Comparison of ENCODE assay signal across 8 cellular contexts in the genomic region with DNA sequence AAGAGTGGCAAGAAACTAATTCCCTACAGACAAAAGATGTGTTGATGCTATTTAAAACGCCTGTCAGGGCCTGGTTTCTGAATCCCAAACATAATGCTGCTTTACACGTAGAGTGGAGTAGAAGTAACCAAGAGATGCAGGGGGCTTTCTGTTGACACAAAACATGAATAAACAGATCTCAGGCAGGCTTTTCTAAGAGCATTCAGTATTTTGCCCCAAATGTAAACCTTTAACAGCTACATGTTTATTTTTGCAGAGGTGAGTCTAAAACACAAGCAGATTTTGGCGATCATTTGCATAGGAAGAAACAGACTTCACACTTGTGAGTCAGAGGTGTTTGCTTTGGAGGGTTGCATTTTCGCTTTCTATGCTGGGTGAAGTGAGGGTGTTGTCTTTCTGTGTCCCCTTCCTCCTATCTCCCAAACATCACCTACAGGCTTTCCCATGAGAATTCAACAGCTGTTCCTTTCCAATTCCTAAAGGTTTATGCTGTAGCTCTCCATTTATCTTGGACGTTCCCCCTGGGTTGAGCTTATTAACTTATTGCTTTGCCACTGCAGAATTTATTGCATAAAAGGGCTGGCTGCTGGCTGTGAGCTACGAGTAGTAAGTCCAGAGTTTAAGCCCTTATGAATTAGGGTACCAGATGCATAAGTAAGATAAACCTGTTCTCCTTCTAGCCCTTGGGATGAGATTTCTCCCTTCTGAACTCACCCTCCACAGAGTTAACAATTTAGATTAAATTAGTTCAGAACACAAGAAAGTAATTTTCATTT.
DNase-seq lines count a peak whose midpoint lies in the region; ATAC-seq and TF ChIP-seq lines count a peak whose summit lies in the region.

No MANE protein-coding gene starts in this region.

- H3K27ac Mint-ChIP-seq in glutamatergic neuron (ENCODE audit: unreplicated experiment) = peak overlapping the region; percentile 93
- H3K27ac Mint-ChIP-seq in activated T-helper 17 cell treated with anti-CD3 and anti-CD28 coated beads, Interleukin-2, amount 50 U/mL, for 72 hours = no peak overlapping the region
- peak overlapping the region in 2 of 10 donors; percentile 65 to 74 for H3K27ac Mint-ChIP-seq in naive thymus-derived CD8-positive, alpha-beta T cell

- DNase-seq in glutamatergic neuron = no peak
- DNase-seq in effector CD4-positive, alpha-beta T cell = no peak
- DNase-seq in NCI-H2107 treated with DMSO at 0.1 percent for 48 hours (lab: John Stamatoyannopoulos, UW; ENCODE audit: unreplicated experiment) = no peak
- no peak for DNase-seq in naive thymus-derived CD8-positive, alpha-beta T cell

- TF ChIP-seq CTCF in glutamatergic neuron (IDR thresholded peaks at IDR 0.05; ENCODE audit: partially characterized antibody, unreplicated experiment) = no peak

- peak overlapping the region; percentile 77 for H3K4me3 Mint-ChIP-seq in glutamatergic neuron (ENCODE audit: unreplicated experiment)
- no peak overlapping the region for H3K4me3 Mint-ChIP-seq in activated T-helper 17 cell treated with anti-CD3 and anti-CD28 coated beads, Interleukin-2, amount 50 U/mL, for 72 hours
- peak overlapping the region in 2 of 10 donors; percentile 25 to 73 for H3K4me3 Mint-ChIP-seq in naive thymus-derived CD8-positive, alpha-beta T cell

- peaks cover 7% of the 10 kb centered on the region for H3K36me3 Mint-ChIP-seq in glutamatergic neuron (ENCODE audit: unreplicated experiment)
- H3K36me3 Mint-ChIP-seq in activated T-helper 17 cell treated with anti-CD3 and anti-CD28 coated beads, Interleukin-2, amount 50 U/mL, for 72 hours (ENCODE audit: low read depth) = no peaks in the 10 kb centered on the region
- peaks cover 0 to 10% (median 0%) of the 10 kb centered on the region in 3 donors for H3K36me3 Mint-ChIP-seq in naive thymus-derived CD8-positive, alpha-beta T cell

- ATAC-seq in GM18511 (IDR thresholded peaks at IDR 0.05; ENCODE audit: unreplicated experiment) = peak; percentile 99
- ATAC-seq in GM21576 (IDR thresholded peaks at IDR 0.05; ENCODE audit: unreplicated experiment) = peak; percentile 97
- ATAC-seq in HG03571 (IDR thresholded peaks at IDR 0.05; ENCODE audit: unreplicated experiment) = peak; percentile 99
- ATAC-seq in activated T-helper 17 cell treated with anti-CD3 and anti-CD28 coated beads, Interleukin-2, amount 50 U/mL, for 72 hours (replicated peaks) = no peak
- no peak for ATAC-seq in naive thymus-derived CD8-positive, alpha-beta T cell

- POLR2A ChIA-PET in naive thymus-derived CD8-positive, alpha-beta T cell (lab: Charles Lee) = no interaction called here

- H3K9me3 Mint-ChIP-seq in glutamatergic neuron (ENCODE audit: unreplicated experiment) = peaks cover 14% of the 10 kb centered on the region
- no peaks in the 10 kb centered on the region for H3K9me3 Mint-ChIP-seq in activated T-helper 17 cell treated with anti-CD3 and anti-CD28 coated beads, Interleukin-2, amount 50 U/mL, for 72 hours
- H3K9me3 Mint-ChIP-seq in naive thymus-derived CD8-positive, alpha-beta T cell = peaks cover 0 to 14% (median 6%) of the 10 kb centered on the region in 9 donors

- peaks cover 35% of the 10 kb centered on the region for H3K4me1 Mint-ChIP-seq in glutamatergic neuron (ENCODE audit: low read depth, unreplicated experiment)
- no peaks in the 10 kb centered on the region for H3K4me1 Mint-ChIP-seq in activated T-helper 17 cell treated with anti-CD3 and anti-CD28 coated beads, Interleukin-2, amount 50 U/mL, for 72 hours
- peaks cover 0 to 3% (median 0%) of the 10 kb centered on the region in 4 donors for H3K4me1 Mint-ChIP-seq in naive thymus-derived CD8-positive, alpha-beta T cell

- H3K27me3 Mint-ChIP-seq in glutamatergic neuron (ENCODE audit: unreplicated experiment) = peaks cover 14% of the 10 kb centered on the region
- peaks cover 6% of the 10 kb centered on the region for H3K27me3 Mint-ChIP-seq in activated T-helper 17 cell treated with anti-CD3 and anti-CD28 coated beads, Interleukin-2, amount 50 U/mL, for 72 hours
- peaks cover 0 to 6% (median 1%) of the 10 kb centered on the region in 5 donors for H3K27me3 Mint-ChIP-seq in naive thymus-derived CD8-positive, alpha-beta T cell

Comparison
In these comparisons a context has a peak if more than half of its experiments do, and no peak if none do; other contexts are left out.
1. ATAC-seq: peak in GM18511 (single experiment), GM21576 (single experiment) and HG03571 (single experiment); none in activated T-helper 17 cell treated with anti-CD3 and anti-CD28 coated beads, Interleukin-2, amount 50 U/mL, for 72 hours (single experiment) and naive thymus-derived CD8-positive, alpha-beta T cell (0 of 2).